In the genomic region with DNA sequence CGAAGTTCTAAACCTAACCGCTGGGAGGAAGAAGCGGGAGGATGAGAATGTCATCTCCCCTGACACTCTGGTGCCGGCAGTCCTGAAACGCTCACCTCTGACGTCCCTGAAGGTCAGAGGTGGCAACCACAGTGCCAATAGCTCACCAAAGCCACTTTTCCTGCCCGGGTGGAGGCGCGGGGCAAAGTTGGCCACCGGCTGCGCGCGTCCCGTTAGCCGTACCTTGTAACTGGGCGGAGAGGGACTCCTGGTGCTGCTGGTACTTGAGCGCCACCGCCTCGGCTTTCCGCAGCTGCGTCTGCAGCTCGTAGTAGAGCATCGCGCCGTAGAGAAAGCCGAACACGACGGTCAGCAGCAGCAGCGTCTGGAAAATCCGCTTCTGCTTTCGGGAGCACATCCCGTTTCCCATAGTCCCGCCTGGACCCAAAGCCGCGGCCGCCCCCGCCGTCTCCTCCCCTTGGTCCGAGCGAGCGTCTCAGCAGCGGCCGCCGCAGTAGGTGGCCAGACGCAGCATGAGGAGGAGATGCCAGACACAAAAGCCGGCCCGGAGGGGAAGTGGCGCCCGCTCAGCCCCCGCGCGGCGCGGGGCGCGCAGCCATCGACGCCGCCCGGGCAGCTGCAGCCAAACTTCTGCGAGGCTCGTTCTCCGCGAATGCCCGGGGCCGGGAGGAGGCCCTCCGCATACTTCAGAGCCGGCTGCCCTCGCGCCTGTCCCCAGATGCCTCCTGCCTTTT, we compare ENCODE assay signal across 8 cellular contexts. TPM values are rescaled to one million over a fixed set of nuclear protein-coding genes. Genes with fewer than 3 reads are reported as not detected.
DNase-seq lines count a peak whose midpoint lies in the region; ATAC-seq and TF ChIP-seq lines count a peak whose summit lies in the region.

No MANE protein-coding gene starts in this region.

- H3K27me3 Mint-ChIP-seq in activated T-helper 2 cell treated with anti-CD3 and anti-CD28 coated beads, Interferon-gamma antibody, Interleukin-2, Interleukin-4, amounts not matched to agents 10 μg/mL and 5 μg/mL and 100 μg/mL, durations not matched to agents 14 hours and 24 hours and 36 hours (ENCODE audit: low read depth): peaks cover 32% of the 10 kb centered on the region
- no peaks in the 10 kb centered on the region for H3K27me3 Mint-ChIP-seq in nephron (ENCODE audit: low read depth)

- intact Hi-C loops in activated T-helper 2 cell treated with anti-CD3 and anti-CD28 coated beads, Interferon-gamma antibody, Interleukin-2, Interleukin-4, amounts not matched to agents 10 μg/mL and 5 μg/mL and 100 μg/mL, durations not matched to agents 14 hours and 24 hours and 36 hours (cut with micrococcal nuclease): loop anchor here (1.0 to 2.0 kb wide), 6 partner anchors 8 to 71 kb away; no protein-coding TSS in a partner anchor
- intact Hi-C loops in tibial artery (cut with DNase I; ENCODE audit: low total_unique reads): loop anchor here (5.0 to 10.0 kb wide), 2 partner anchors 72 to 360 kb away; a partner anchor contains a TSS

- H3K4me1 ChIP-seq in tibial artery: peaks cover 0 to 46% (median 24%) of the 10 kb centered on the region in 4 donors

- H3K4me3 ChIP-seq in fibroblast of villous mesenchyme (ENCODE audit: low read depth, low read length) (peak overlapping the region; percentile 69), tibial artery (peak overlapping the region; percentile 70 to 81)

- no peaks in the 10 kb centered on the region for H3K36me3 ChIP-seq in tibial artery

- no peaks in the 10 kb centered on the region for H3K9me3 Mint-ChIP-seq in activated T-helper 2 cell treated with anti-CD3 and anti-CD28 coated beads, Interferon-gamma antibody, Interleukin-2, Interleukin-4, amounts not matched to agents 10 μg/mL and 5 μg/mL and 100 μg/mL, durations not matched to agents 14 hours and 24 hours and 36 hours
- H3K9me3 Mint-ChIP-seq in nephron: no peaks in the 10 kb centered on the region

- H3K4me3 Mint-ChIP-seq in activated T-helper 2 cell treated with anti-CD3 and anti-CD28 coated beads, Interferon-gamma antibody, Interleukin-2, Interleukin-4, amounts not matched to agents 10 μg/mL and 5 μg/mL and 100 μg/mL, durations not matched to agents 14 hours and 24 hours and 36 hours (ENCODE audit: low read depth): peak overlapping the region; percentile 88
- H3K4me3 Mint-ChIP-seq in nephron: peak overlapping the region; percentile 88 to 99 (median 92)

- peak; percentile 43 for ATAC-seq in HG03280 (IDR thresholded peaks at IDR 0.05; ENCODE audit: unreplicated experiment)

- peaks cover 27% of the 10 kb centered on the region for H3K4me1 Mint-ChIP-seq in activated T-helper 2 cell treated with anti-CD3 and anti-CD28 coated beads, Interferon-gamma antibody, Interleukin-2, Interleukin-4, amounts not matched to agents 10 μg/mL and 5 μg/mL and 100 μg/mL, durations not matched to agents 14 hours and 24 hours and 36 hours (ENCODE audit: low read depth)
- peaks cover 44% of the 10 kb centered on the region for H3K4me1 Mint-ChIP-seq in nephron

- DNase-seq in COR-L47 (lab: John Stamatoyannopoulos, UW): peak; percentile 86
- DNase-seq in GM19240 (ENCODE audit: insufficient read length, low spot score): peak; percentile 15
- DNase-seq in NCI-H774 (lab: John Stamatoyannopoulos, UW): peak; percentile 56
- peak; percentile 15 for DNase-seq in activated T-helper 2 cell treated with anti-CD3 and anti-CD28 coated beads, Interferon-gamma antibody, Interleukin-2, Interleukin-4, amounts not matched to agents 10 μg/mL and 5 μg/mL and 100 μg/mL, durations not matched to agents 14 hours and 24 hours and 36 hours (ENCODE audit: low spot score)
- DNase-seq in fibroblast of villous mesenchyme (ENCODE audit: low read depth): peak; percentile 69
- peak; percentile 50 to 76 for DNase-seq in tibial artery

- H3K27ac Mint-ChIP-seq in activated T-helper 2 cell treated with anti-CD3 and anti-CD28 coated beads, Interferon-gamma antibody, Interleukin-2, Interleukin-4, amounts not matched to agents 10 μg/mL and 5 μg/mL and 100 μg/mL, durations not matched to agents 14 hours and 24 hours and 36 hours: peak overlapping the region; percentile 90
- peak overlapping the region; percentile 94 to 96 (median 95) for H3K27ac Mint-ChIP-seq in nephron

- H3K9me3 ChIP-seq in tibial artery: no peaks in the 10 kb centered on the region

- TF ChIP-seq CTCF in fibroblast of villous mesenchyme (IDR thresholded peaks at IDR 0.05; ENCODE audit: insufficient read depth, low read depth, low read length) (peak; percentile 30), nephron (IDR thresholded peaks at IDR 0.05; ENCODE audit: unreplicated experiment in 3 of 3) (peak; percentile 3 to 22 (median 21)), tibial artery (IDR thresholded peaks at IDR 0.05) (peak; percentile 25 to 49)

- H3K27me3 ChIP-seq in tibial artery: no peaks in the 10 kb centered on the region

- peaks cover 5% of the 10 kb centered on the region for H3K36me3 Mint-ChIP-seq in activated T-helper 2 cell treated with anti-CD3 and anti-CD28 coated beads, Interferon-gamma antibody, Interleukin-2, Interleukin-4, amounts not matched to agents 10 μg/mL and 5 μg/mL and 100 μg/mL, durations not matched to agents 14 hours and 24 hours and 36 hours (ENCODE audit: low read depth)
- no peaks in the 10 kb centered on the region for H3K36me3 Mint-ChIP-seq in nephron (ENCODE audit: low read depth)

- H3K27ac ChIP-seq in tibial artery: peak overlapping the region; percentile 88 to 94

RNA-seq across cellular contexts. Expression of a gene that starts 0.7 kb away (rescaled TPM):
- total RNA-seq in activated T-helper 2 cell treated with anti-CD3 and anti-CD28 coated beads, Interferon-gamma antibody, Interleukin-2, Interleukin-4, amounts not matched to agents 10 μg/mL and 5 μg/mL and 100 μg/mL, durations not matched to agents 14 hours and 24 hours and 36 hours: 17.2 and 18.3 TPM in 2 replicates
- total RNA-seq in fibroblast of villous mesenchyme: 44.8 and 49.2 TPM in 2 replicates

Comparison
In these comparisons a context has a peak if more than half of its experiments do, and no peak if none do; other contexts are left out.
1. Peak in every context shown above with its lines: DNase-seq, ATAC-seq, H3K4me3 ChIP-seq and H3K27ac ChIP-seq.
2. DNase-seq: peak in every context shown above with its lines; median percentile 86 in COR-L47; 69 in fibroblast of villous mesenchyme; 63 in tibial artery; 56 in NCI-H774; 15 in GM19240; 15 in activated T-helper 2 cell treated with anti-CD3 and anti-CD28 coated beads, Interferon-gamma antibody, Interleukin-2, Interleukin-4, amounts not matched to agents 10 μg/mL and 5 μg/mL and 100 μg/mL, durations not matched to agents 14 hours and 24 hours and 36 hours.